9 cellular contexts compared by ENCODE assay signal in genomic region chrX:129777218-129777768, GRCh38. TPM values are rescaled to one million over a fixed set of nuclear protein-coding genes. Genes with fewer than 3 reads are reported as not detected.
DNase-seq lines count a peak whose midpoint lies in the region; ATAC-seq and TF ChIP-seq lines count a peak whose summit lies in the region.
"Had no signal": no experiment of that assay in that cellular context is flagged by ENCODE, and none has a peak within 500 bp of the region (broad histone marks: within the 10 kb centered on the region; RNA-seq: fewer than 3 reads in every experiment).

No MANE protein-coding gene starts in this region.

- H3K4me3 ChIP-seq in GM08714 (ENCODE audit: low read length) = peak overlapping the region; percentile 21; the same call in 1 of the 2 replicates
- no peak overlapping the region for H3K4me3 ChIP-seq in endodermal cell (ENCODE audit: low read length)

- 96 to 98% methylated on average over 11 to 27 of the region's 27 CpGs for WGBS in endodermal cell (ENCODE audit: insufficient coverage in 1 of 2, insufficient read length in 1 of 2), 2 experiments

- peak; percentile 19 for ATAC-seq in HG02938 (IDR thresholded peaks at IDR 0.05; ENCODE audit: unreplicated experiment)
- ATAC-seq in T-cell (replicated peaks in 1 of 4) = peak; percentile 44 to 60 (median 48)
- ATAC-seq in activated naive CD8-positive, alpha-beta T cell treated with anti-CD3 and anti-CD28 coated beads, Interleukin-2, amount 50 U/mL, for 24 hours = peak; percentile 22
- ATAC-seq in naive thymus-derived CD8-positive, alpha-beta T cell = peak; percentile 41 to 42

- no peaks in the 10 kb centered on the region for H3K9me3 ChIP-seq in endodermal cell (ENCODE audit: control insufficient read depth, low read length)

- CTCF ChIA-PET in T-cell (lab: Charles Lee) = interaction anchor here in 1 of 2 donors (1.4 kb wide), 1 partner anchor 19 kb away, joined by 6 read pairs; no protein-coding TSS in a partner anchor

- H3K9me3 Mint-ChIP-seq in T-cell = no peaks in the 10 kb centered on the region
- H3K9me3 Mint-ChIP-seq in activated naive CD8-positive, alpha-beta T cell treated with anti-CD3 and anti-CD28 coated beads, Interleukin-2, amount 50 U/mL, for 24 hours = no peaks in the 10 kb centered on the region
- no peaks in the 10 kb centered on the region for H3K9me3 Mint-ChIP-seq in naive thymus-derived CD8-positive, alpha-beta T cell
- H3K9me3 Mint-ChIP-seq in endodermal cell = peaks cover 5% of the 10 kb centered on the region

- no peak for TF ChIP-seq CTCF in endodermal cell (conservative IDR thresholded peaks at IDR 0.05)

- DNase-seq in T-cell (peak; percentile 59 to 81 (median 70)), SW 1271 (lab: John Stamatoyannopoulos, UW) (no peak), NCI-H1105 (lab: John Stamatoyannopoulos, UW) (no peak), endodermal cell (no peak)
- DNase-seq in activated naive CD8-positive, alpha-beta T cell treated with anti-CD3 and anti-CD28 coated beads, Interleukin-2, amount 50 U/mL, for 24 hours = peak; percentile 74
- peak; percentile 48 to 82 (median 68) for DNase-seq in naive thymus-derived CD8-positive, alpha-beta T cell

- no peaks in the 10 kb centered on the region for H3K27me3 ChIP-seq in endodermal cell (ENCODE audit: control insufficient read depth, insufficient read depth, low read length, poor library complexity, severe bottlenecking)

- H3K4me1 Mint-ChIP-seq in T-cell = peaks cover 71 to 80% (median 73%) of the 10 kb centered on the region in 3 donors
- H3K4me1 Mint-ChIP-seq in activated naive CD8-positive, alpha-beta T cell treated with anti-CD3 and anti-CD28 coated beads, Interleukin-2, amount 50 U/mL, for 24 hours = peaks cover 61% of the 10 kb centered on the region
- peaks cover 20 to 77% (median 60%) of the 10 kb centered on the region in 4 donors for H3K4me1 Mint-ChIP-seq in naive thymus-derived CD8-positive, alpha-beta T cell
- peaks cover 7% of the 10 kb centered on the region for H3K4me1 Mint-ChIP-seq in endodermal cell

- H3K36me3 ChIP-seq in endodermal cell (ENCODE audit: control insufficient read depth, insufficient read depth, low read length) = no peaks in the 10 kb centered on the region

- H3K4me3 Mint-ChIP-seq in T-cell (peak overlapping the region; percentile 73 to 98 (median 74)), endodermal cell (no peak overlapping the region)
- peak overlapping the region; percentile 81 for H3K4me3 Mint-ChIP-seq in activated naive CD8-positive, alpha-beta T cell treated with anti-CD3 and anti-CD28 coated beads, Interleukin-2, amount 50 U/mL, for 24 hours
- H3K4me3 Mint-ChIP-seq in naive thymus-derived CD8-positive, alpha-beta T cell = peak overlapping the region; percentile 71 to 98 (median 85)

- no peaks in the 10 kb centered on the region for H3K4me1 ChIP-seq in endodermal cell (ENCODE audit: control insufficient read depth, insufficient read depth, low read length)

- H3K36me3 Mint-ChIP-seq in T-cell (no peaks in the 10 kb centered on the region), endodermal cell (ENCODE audit: low read depth) (no peaks in the 10 kb centered on the region)
- peaks cover 12% of the 10 kb centered on the region for H3K36me3 Mint-ChIP-seq in activated naive CD8-positive, alpha-beta T cell treated with anti-CD3 and anti-CD28 coated beads, Interleukin-2, amount 50 U/mL, for 24 hours (ENCODE audit: low read depth)
- peaks cover 0 to 10% (median 4%) of the 10 kb centered on the region in 3 donors for H3K36me3 Mint-ChIP-seq in naive thymus-derived CD8-positive, alpha-beta T cell

- peak overlapping the region; percentile 84 to 97 for H3K27ac Mint-ChIP-seq in T-cell
- H3K27ac Mint-ChIP-seq in activated naive CD8-positive, alpha-beta T cell treated with anti-CD3 and anti-CD28 coated beads, Interleukin-2, amount 50 U/mL, for 24 hours = peak overlapping the region; percentile 94
- peak overlapping the region; percentile 92 to 98 (median 96) for H3K27ac Mint-ChIP-seq in naive thymus-derived CD8-positive, alpha-beta T cell
- H3K27ac Mint-ChIP-seq in endodermal cell = no peak overlapping the region

- no peaks in the 10 kb centered on the region for H3K27me3 Mint-ChIP-seq in T-cell
- H3K27me3 Mint-ChIP-seq in activated naive CD8-positive, alpha-beta T cell treated with anti-CD3 and anti-CD28 coated beads, Interleukin-2, amount 50 U/mL, for 24 hours = no peaks in the 10 kb centered on the region
- no peaks in the 10 kb centered on the region for H3K27me3 Mint-ChIP-seq in naive thymus-derived CD8-positive, alpha-beta T cell
- no peaks in the 10 kb centered on the region for H3K27me3 Mint-ChIP-seq in endodermal cell (ENCODE audit: insufficient read depth)

- no peak overlapping the region for H3K9ac ChIP-seq in endodermal cell (ENCODE audit: extremely low read depth, low read length, poor library complexity, severe bottlenecking)

- POLR2A ChIA-PET in T-cell (lab: Charles Lee) = interaction anchor here in 1 of 2 donors (0.7 kb wide), 1 partner anchor 21 kb away, joined by 3 read pairs; no protein-coding TSS in a partner anchor
- POLR2A ChIA-PET in naive thymus-derived CD8-positive, alpha-beta T cell (lab: Charles Lee) = interaction anchor here (0.7 to 15.1 kb wide), 10 partner anchors 10 to 100 kb away, joined by 3 to 382 read pairs (median 6); no protein-coding TSS in a partner anchor

- H3K27ac ChIP-seq in endodermal cell (ENCODE audit: low read depth, low read length) = no peak overlapping the region
- H3K27ac ChIP-seq: epithelial cell of prostate had no signal

RNA-seq across cellular contexts. Expression of gene SASH3, which starts 2.5 kb away (rescaled TPM):
- total RNA-seq in T-cell (100 to 1,000 TPM; 102 to 163 (median 142) TPM), endodermal cell (not detected)
- total RNA-seq in naive thymus-derived CD8-positive, alpha-beta T cell = 100 to 1,000 TPM; 154 to 158 TPM
- polyA plus RNA-seq in naive thymus-derived CD8-positive, alpha-beta T cell = 100 to 1,000 TPM; 100 to 187 (median 115) TPM
- polyA plus RNA-seq in endodermal cell (2013, experiment 1 of 2) = not detected
- not detected for polyA plus RNA-seq in endodermal cell (2013, experiment 2 of 2)

RNA-seq across cellular contexts. Expression of gene XPNPEP2, which starts 38.5 kb away (rescaled TPM):
- total RNA-seq in T-cell (under 1 TPM in 4 of 5 donors, not detected in 1; 0.20 to 0.84 (median 0.37) TPM), endodermal cell (under 1 TPM; 0.20 to 0.31 TPM)
- not detected for total RNA-seq in naive thymus-derived CD8-positive, alpha-beta T cell
- polyA plus RNA-seq in naive thymus-derived CD8-positive, alpha-beta T cell = under 1 TPM in 2 of 3 donors, not detected in 1; 0.13 to 0.47 TPM
- 0.25 TPM for polyA plus RNA-seq in endodermal cell (2013, experiment 1 of 2)
- polyA plus RNA-seq in endodermal cell (2013, experiment 2 of 2) = 0.46 TPM

Comparison
In these comparisons a context has a peak if more than half of its experiments do, and no peak if none do; other contexts are left out.
1. DNase-seq: peak in T-cell (34 of 34), activated naive CD8-positive, alpha-beta T cell treated with anti-CD3 and anti-CD28 coated beads, Interleukin-2, amount 50 U/mL, for 24 hours (single experiment) and naive thymus-derived CD8-positive, alpha-beta T cell (10 of 10); none in SW 1271 (0 of 2), NCI-H1105 (single experiment) and endodermal cell (single experiment).
2. RNA of gene SASH3, which starts 2.5 kb away (total RNA-seq): 154 to 158 TPM in naive thymus-derived CD8-positive, alpha-beta T cell and 102 to 163 TPM in T-cell; not detected in endodermal cell; every median in the first group is over 100 times any median in the second.
3. Peak in every context shown above with its lines, with median percentiles within 50 percentile points of each other: ATAC-seq.